10 cellular contexts compared by ENCODE assay signal in genomic region chr2:60840880-60841279, GRCh38. TPM values are rescaled to one million over a fixed set of nuclear protein-coding genes. Genes with fewer than 3 reads are reported as not detected.
A peak's percentile ranks its signal among the peaks of the same experiment; 100 is the strongest.
DNase-seq lines count a peak whose midpoint lies in the region; ATAC-seq and TF ChIP-seq lines count a peak whose summit lies in the region.
"Had no signal": no experiment of that assay in that cellular context is flagged by ENCODE, and none has a peak within 500 bp of the region (broad histone marks: within the 10 kb centered on the region; RNA-seq: fewer than 3 reads in every experiment).

No MANE protein-coding gene starts in this region.

- POLR2A ChIA-PET in CD8-positive, alpha-beta T cell (lab: Charles Lee) = no interaction called here

- no peak overlapping the region for H3K4me3 ChIP-seq in CD8-positive, alpha-beta T cell (ENCODE audit: low read depth, low read length)
- no peak overlapping the region for H3K4me3 ChIP-seq in Peyer's patch

- H3K4me3 Mint-ChIP-seq in CD8-positive, alpha-beta T cell = peak overlapping the region; percentile 38

- no peak overlapping the region for H3K27ac ChIP-seq in CD8-positive, alpha-beta T cell (ENCODE audit: low read depth, low read length)
- peak overlapping the region in 1 of 4 donors; percentile 76 for H3K27ac ChIP-seq in Peyer's patch

- no peaks in the 10 kb centered on the region for H3K9me3 Mint-ChIP-seq in CD8-positive, alpha-beta T cell

- H3K36me3 Mint-ChIP-seq in CD8-positive, alpha-beta T cell = no peaks in the 10 kb centered on the region

- H3K9me3 ChIP-seq in CD8-positive, alpha-beta T cell (ENCODE audit: low read length) = no peaks in the 10 kb centered on the region
- H3K9me3 ChIP-seq in Peyer's patch = no peaks in the 10 kb centered on the region
- H3K9me3 ChIP-seq: Caco-2 had no signal

- H3K4me1 ChIP-seq in CD8-positive, alpha-beta T cell (ENCODE audit: insufficient read depth, low read length) = peaks cover 8% of the 10 kb centered on the region
- H3K4me1 ChIP-seq in Peyer's patch = peaks cover 0 to 6% (median 2%) of the 10 kb centered on the region in 4 donors
- H3K4me1 ChIP-seq: Caco-2 had no signal

- H3K4me1 Mint-ChIP-seq in CD8-positive, alpha-beta T cell (ENCODE audit: low read depth) = peaks cover 16% of the 10 kb centered on the region

- no peaks in the 10 kb centered on the region for H3K36me3 ChIP-seq in CD8-positive, alpha-beta T cell (ENCODE audit: insufficient read depth, low read length)
- H3K36me3 ChIP-seq in Peyer's patch = no peaks in the 10 kb centered on the region

- H3K27me3 ChIP-seq in CD8-positive, alpha-beta T cell (ENCODE audit: insufficient read depth, low read length) = no peaks in the 10 kb centered on the region
- no peaks in the 10 kb centered on the region for H3K27me3 ChIP-seq in Peyer's patch

- no peaks in the 10 kb centered on the region for H3K27me3 Mint-ChIP-seq in CD8-positive, alpha-beta T cell (ENCODE audit: low read depth)

- no peak for TF ChIP-seq POLR2A in Peyer's patch (IDR thresholded peaks at IDR 0.05)

- peak; percentile 56 for ATAC-seq in CD8-positive, alpha-beta T cell
- ATAC-seq in GM19328 (IDR thresholded peaks at IDR 0.05; ENCODE audit: unreplicated experiment) (peak; percentile 43), HG03039 (IDR thresholded peaks at IDR 0.05; ENCODE audit: unreplicated experiment) (peak; percentile 41)

- CTCF ChIA-PET in CD8-positive, alpha-beta T cell (lab: Charles Lee) = no interaction called here

- no peak for TF ChIP-seq CTCF in CD8-positive, alpha-beta T cell (IDR thresholded peaks at IDR 0.05)
- no peak for TF ChIP-seq CTCF in Peyer's patch (IDR thresholded peaks at IDR 0.05)

- no peak for DNase-seq in CD8-positive, alpha-beta T cell
- DNase-seq in Peyer's patch (peak in 2 of 3 donors; percentile 83 to 85), anterior cingulate cortex (lab: John Stamatoyannopoulos, UW) (no peak), T-helper 9 cell (no peak), inferior parietal cortex (ENCODE audit: extremely low spot score) (no peak), SHP77 (lab: John Stamatoyannopoulos, UW) (no peak)
- DNase-seq: Caco-2, occipital lobe had no signal

- intact Hi-C loops in CD8-positive, alpha-beta T cell (cut with DNase I, micrococcal nuclease) = no loop called here

- peak overlapping the region; percentile 16 for H3K27ac Mint-ChIP-seq in CD8-positive, alpha-beta T cell

RNA-seq across cellular contexts. Expression of gene REL, which starts 40.5 kb away (rescaled TPM):
- total RNA-seq in CD8-positive, alpha-beta T cell = 100 to 1,000 TPM; 202 to 205 TPM
- total RNA-seq in Peyer's patch = 10 to 100 TPM; 11.7 to 79.2 (median 16.7) TPM

Comparison
In these comparisons a context has a peak if more than half of its experiments do, and no peak if none do; other contexts are left out.
1. DNase-seq: peak in Peyer's patch (2 of 3); none in CD8-positive, alpha-beta T cell (0 of 7), anterior cingulate cortex (0 of 58), T-helper 9 cell (single experiment), inferior parietal cortex (single experiment) and SHP77 (0 of 2).
2. Peak in every context shown above with its lines, with median percentiles within 50 percentile points of each other: ATAC-seq.